8 cellular contexts compared by ENCODE assay signal in the genomic region with DNA sequence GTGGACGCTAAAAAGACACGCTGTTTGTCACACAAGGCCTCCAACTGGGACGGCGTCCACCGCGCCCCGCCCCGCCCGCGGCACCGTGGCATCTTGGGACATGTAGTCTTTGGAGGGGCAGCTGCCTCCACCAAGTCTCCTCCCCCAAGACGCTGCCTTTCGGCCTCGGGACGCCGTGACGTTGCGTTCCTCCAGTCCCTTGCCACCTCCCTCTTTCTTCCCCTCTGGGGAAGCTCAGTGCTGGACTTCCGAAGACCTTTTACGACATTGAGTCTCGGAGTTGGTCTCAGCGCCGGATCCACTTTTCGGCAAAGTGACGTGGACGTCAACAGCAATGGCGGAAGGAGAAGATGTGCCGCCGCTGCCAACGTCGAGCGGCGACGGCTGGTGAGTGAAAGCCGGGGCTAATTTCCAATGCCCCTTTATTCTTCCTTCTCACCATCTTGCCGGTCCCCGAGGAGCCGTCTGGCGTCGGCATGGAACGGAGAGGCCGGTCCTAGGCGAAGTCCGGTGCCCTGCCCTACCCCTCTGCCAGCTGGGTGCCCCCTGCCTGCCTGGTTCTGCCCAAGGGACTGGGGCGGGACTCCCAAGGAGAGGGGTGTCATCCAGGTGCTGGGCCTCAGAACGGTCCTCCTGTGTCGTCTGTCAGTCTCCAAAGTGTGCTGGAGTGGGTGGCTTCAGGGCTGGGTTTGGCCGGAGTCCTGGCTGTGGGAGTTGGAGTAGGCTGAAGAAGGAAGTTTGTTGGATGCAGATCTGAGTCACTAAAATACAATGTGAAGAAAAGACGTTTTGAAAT. TPM values are rescaled to one million over a fixed set of nuclear protein-coding genes. Genes with fewer than 3 reads are reported as not detected.
DNase-seq lines count a peak whose midpoint lies in the region; ATAC-seq and TF ChIP-seq lines count a peak whose summit lies in the region.

TSS of gene TBC1D23 (plus strand) at position 308 of the 796 bp plus-strand sequence. CDS start at position 335, 27 bp downstream.

- H3K4me1 ChIP-seq in Peyer's patch (peaks cover 0 to 52% (median 4%) of the 10 kb centered on the region in 4 donors), esophagus (ENCODE audit: control insufficient read depth in 2 of 2, insufficient read depth in 2 of 2, low read length in 1 of 2) (peaks cover 2 to 3% of the 10 kb centered on the region in 2 donors), mucosa of stomach (ENCODE audit: control insufficient read depth, insufficient read depth, low read length) (peaks cover 14% of the 10 kb centered on the region)

- peak in 3 of 6 experiments; percentile 21 to 41 (median 22) for TF ChIP-seq CTCF in Peyer's patch (IDR thresholded peaks at IDR 0.05)

- H3K9me3 ChIP-seq in KOPT-K1 (ENCODE audit: insufficient read depth, low read length, poor library complexity, severe bottlenecking) (no peaks in the 10 kb centered on the region), Peyer's patch (no peaks in the 10 kb centered on the region), esophagus (ENCODE audit: control insufficient read depth in 2 of 2, insufficient read depth in 1 of 2, low read depth in 1 of 2, low read length in 1 of 2) (no peaks in the 10 kb centered on the region), mucosa of stomach (ENCODE audit: control insufficient read depth, low read length) (no peaks in the 10 kb centered on the region)

- no peaks in the 10 kb centered on the region for H3K27me3 ChIP-seq in Peyer's patch
- H3K27me3 ChIP-seq in esophagus (ENCODE audit: control insufficient read depth in 1 of 2, insufficient read depth in 2 of 2, low read length in 2 of 2), result no peaks in the 10 kb centered on the region
- no peaks in the 10 kb centered on the region for H3K27me3 ChIP-seq in mucosa of stomach (ENCODE audit: control insufficient read depth, insufficient read depth, low read length)

- peak; percentile 100 for ATAC-seq in GM21786 (IDR thresholded peaks at IDR 0.05; ENCODE audit: unreplicated experiment)

- peak; percentile 91 to 94 for TF ChIP-seq POLR2A in Peyer's patch (IDR thresholded peaks at IDR 0.05)

- H3K36me3 ChIP-seq in KOPT-K1 (ENCODE audit: insufficient read depth, low read length), result no peaks in the 10 kb centered on the region
- no peaks in the 10 kb centered on the region for H3K36me3 ChIP-seq in Peyer's patch
- H3K36me3 ChIP-seq in esophagus (ENCODE audit: control insufficient read depth in 2 of 2, insufficient read depth in 2 of 2, low read length in 1 of 2), result no peaks in the 10 kb centered on the region
- no peaks in the 10 kb centered on the region for H3K36me3 ChIP-seq in mucosa of stomach (ENCODE audit: control insufficient read depth, insufficient read depth, low read length)

- DNase-seq in DMS79 (lab: John Stamatoyannopoulos, UW), result peak; percentile 99
- peak; percentile 96 to 99 (median 97) for DNase-seq in Peyer's patch
- peak; percentile 97 to 98 for DNase-seq in activated T-cell treated with anti-CD3 and anti-CD28 coated beads, Interleukin-2, amount 50 U/mL, for 48 hours
- peak; percentile 92 to 94 for DNase-seq in stimulated activated CD8-positive, alpha-beta memory T cell treated with anti-CD3 and anti-CD28 coated beads, Interleukin-7, amount 100 ng/mL, for 1 hour (ENCODE audit: low read depth in 2 of 2)

- H3K27ac ChIP-seq in KOPT-K1 (ENCODE audit: low read depth, low read length, poor library complexity, severe bottlenecking) (peak within 1 kb of the TSS; percentile 68), Peyer's patch (peak within 1 kb of the TSS; percentile 90 to 100 (median 96)), esophagus (ENCODE audit: low read depth in 2 of 2, low read length in 1 of 2) (peak within 1 kb of the TSS; percentile 97 to 98)

- WGBS in esophagus, 2 donors, result 0% methylated on average over 49 of the region's 49 CpGs

- H3K4me3 ChIP-seq in Peyer's patch, result peak within 1 kb of the TSS; percentile 69 to 100 (median 85)
- H3K4me3 ChIP-seq in esophagus (ENCODE audit: low read depth in 1 of 2, low read length in 2 of 2), result peak within 1 kb of the TSS; percentile 92 to 94
- H3K4me3 ChIP-seq in mucosa of stomach (ENCODE audit: low read length), result peak within 1 kb of the TSS; percentile 93

- peak within 1 kb of the TSS; percentile 99 for H3K9ac ChIP-seq in mucosa of stomach (ENCODE audit: low read length)

RNA-seq across cellular contexts. Expression of gene TBC1D23, which starts in this region (rescaled TPM):
- 10 to 100 TPM; 29.7 to 57.4 (median 38.4) TPM for total RNA-seq in Peyer's patch
- 10 to 100 TPM; 12.6 to 17.4 TPM for polyA plus RNA-seq in esophagus

Comparison
In these comparisons a context has a peak if more than half of its experiments do, and no peak if none do; other contexts are left out.
1. Peak in every context shown above with its lines: DNase-seq, ATAC-seq, H3K4me3 ChIP-seq and H3K27ac ChIP-seq.